In genomic region chr10:70508912-70509366, GRCh38 we compare ENCODE assay signal across 8 cellular contexts. TPM values are rescaled to one million over a fixed set of nuclear protein-coding genes. Genes with fewer than 3 reads are reported as not detected.
DNase-seq lines count a peak whose midpoint lies in the region; ATAC-seq and TF ChIP-seq lines count a peak whose summit lies in the region.

No MANE protein-coding gene starts in this region.

- no peaks in the 10 kb centered on the region for H3K36me3 Mint-ChIP-seq in glutamatergic neuron (ENCODE audit: unreplicated experiment)
- H3K36me3 Mint-ChIP-seq in CD4-positive, alpha-beta T cell (ENCODE audit: low read depth): no peaks in the 10 kb centered on the region

- peaks cover 2% of the 10 kb centered on the region for H3K9me3 Mint-ChIP-seq in glutamatergic neuron (ENCODE audit: unreplicated experiment)
- H3K9me3 Mint-ChIP-seq in CD4-positive, alpha-beta T cell: no peaks in the 10 kb centered on the region

- H3K27me3 ChIP-seq in CD4-positive, alpha-beta T cell (ENCODE audit: control insufficient read depth, insufficient read depth, low read length): no peaks in the 10 kb centered on the region

- DNase-seq in GF-D8 (lab: John Stamatoyannopoulos, UW) (peak; percentile 61), NCI-H524 treated with DMSO at 0.1 percent for 48 hours (lab: John Stamatoyannopoulos, UW) (peak; percentile 3), glutamatergic neuron (peak; percentile 67), pulmonary artery endothelial cell (ENCODE audit: low read depth, low spot score) (peak; percentile 78)
- no peak for DNase-seq in CD4-positive, alpha-beta T cell
- DNase-seq in stimulated activated naive CD8-positive, alpha-beta T cell treated with anti-CD3 and anti-CD28 coated beads, Interleukin-15, Interleukin-2, amounts not matched to agents 100 U/mL and 50 U/mL, for 24 hours: no peak
- DNase-seq in activated T-cell treated with anti-CD3 and anti-CD28 coated beads, Interleukin-2, amount 50 U/mL, for 48 hours: no peak
- DNase-seq in activated effector memory CD4-positive, alpha-beta T cell treated with Interleukin-2 at 50 U/mL for 16 hours: no peak

- POLR2A ChIA-PET in CD4-positive, alpha-beta T cell (lab: Charles Lee): no interaction called here

- peaks cover 43% of the 10 kb centered on the region for H3K4me1 Mint-ChIP-seq in glutamatergic neuron (ENCODE audit: low read depth, unreplicated experiment)
- no peaks in the 10 kb centered on the region for H3K4me1 Mint-ChIP-seq in CD4-positive, alpha-beta T cell (ENCODE audit: low read depth)

- H3K27me3 Mint-ChIP-seq in glutamatergic neuron (ENCODE audit: unreplicated experiment): peaks cover 6% of the 10 kb centered on the region
- H3K27me3 Mint-ChIP-seq in CD4-positive, alpha-beta T cell: no peaks in the 10 kb centered on the region

- no peak for TF ChIP-seq CTCF in glutamatergic neuron (IDR thresholded peaks at IDR 0.05; ENCODE audit: partially characterized antibody, unreplicated experiment)
- no peak for TF ChIP-seq CTCF in CD4-positive, alpha-beta T cell (IDR thresholded peaks at IDR 0.05)

- CTCF ChIA-PET in CD4-positive, alpha-beta T cell (lab: Charles Lee): no interaction called here

- ATAC-seq in CD4-positive, alpha-beta T cell (ENCODE audit: poor library complexity): no peak
- no peak for ATAC-seq in stimulated activated naive CD8-positive, alpha-beta T cell treated with anti-CD3 and anti-CD28 coated beads, Interleukin-15, Interleukin-2, amounts not matched to agents 100 U/mL and 50 U/mL, for 24 hours

- no peaks in the 10 kb centered on the region for H3K9me3 ChIP-seq in CD4-positive, alpha-beta T cell (ENCODE audit: control insufficient read depth, low read length)

- intact Hi-C loops in CD4-positive, alpha-beta T cell (cut with DNase I, micrococcal nuclease): no loop called here

- no peak overlapping the region for H3K27ac ChIP-seq in CD4-positive, alpha-beta T cell (ENCODE audit: low read depth, low read length)

- H3K27ac Mint-ChIP-seq in glutamatergic neuron (ENCODE audit: unreplicated experiment): peak overlapping the region; percentile 97
- H3K27ac Mint-ChIP-seq in CD4-positive, alpha-beta T cell: no peak overlapping the region

- peak overlapping the region; percentile 57 for H3K4me3 Mint-ChIP-seq in glutamatergic neuron (ENCODE audit: unreplicated experiment)
- H3K4me3 Mint-ChIP-seq in CD4-positive, alpha-beta T cell: no peak overlapping the region

RNA-seq across cellular contexts. Expression of gene PALD1, which starts 30.4 kb away (rescaled TPM):
- total RNA-seq in glutamatergic neuron (ENCODE audit: unreplicated experiment) (15.5 TPM), pulmonary artery endothelial cell (53.7 and 90.4 TPM in 2 replicates)
- total RNA-seq in CD4-positive, alpha-beta T cell: under 1 TPM; 0.36 to 0.44 TPM

Comparison
In these comparisons a context has a peak if more than half of its experiments do, and no peak if none do; other contexts are left out.
1. DNase-seq: peak in GF-D8 (single experiment), NCI-H524 treated with DMSO at 0.1 percent for 48 hours (single experiment), glutamatergic neuron (single experiment) and pulmonary artery endothelial cell (single experiment); none in CD4-positive, alpha-beta T cell (0 of 10), stimulated activated naive CD8-positive, alpha-beta T cell treated with anti-CD3 and anti-CD28 coated beads, Interleukin-15, Interleukin-2, amounts not matched to agents 100 U/mL and 50 U/mL, for 24 hours (single experiment), activated T-cell treated with anti-CD3 and anti-CD28 coated beads, Interleukin-2, amount 50 U/mL, for 48 hours (0 of 2) and activated effector memory CD4-positive, alpha-beta T cell treated with Interleukin-2 at 50 U/mL for 16 hours (single experiment).
2. RNA of gene PALD1, which starts 30.4 kb away (total RNA-seq): 53.7 to 90.4 TPM in pulmonary artery endothelial cell and 15.5 TPM in glutamatergic neuron (single experiment); 0.36 to 0.44 TPM in CD4-positive, alpha-beta T cell; every median in the first group is over 10 times any median in the second.